ENCODE assay signal across 1 cellular context in the genomic region with DNA sequence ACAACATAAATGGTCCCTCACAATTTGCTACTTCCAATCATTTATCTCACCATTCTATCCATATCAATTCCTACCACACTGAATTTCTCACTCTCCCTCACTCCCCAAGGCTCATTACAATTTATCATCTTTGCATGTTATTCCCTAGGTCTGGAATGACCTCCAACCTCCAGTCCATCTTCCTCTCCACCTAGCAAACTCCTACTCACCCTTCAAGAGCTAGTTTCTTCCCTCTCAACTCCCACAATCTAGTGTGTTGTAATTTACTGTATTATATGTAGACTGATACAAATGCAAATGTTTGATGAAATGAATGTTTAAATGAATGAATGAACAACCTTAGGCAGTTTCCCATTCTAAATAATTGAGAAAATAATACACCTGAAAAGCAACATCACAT.
TF ChIP-seq lines count a peak whose summit lies in the region.

No MANE protein-coding gene starts in this region.

TF ChIP-seq in A549, 52 proteins besides CTCF, POLR2A, EP300 and RAD21:
- TF ChIP-seq, protein P1, sequence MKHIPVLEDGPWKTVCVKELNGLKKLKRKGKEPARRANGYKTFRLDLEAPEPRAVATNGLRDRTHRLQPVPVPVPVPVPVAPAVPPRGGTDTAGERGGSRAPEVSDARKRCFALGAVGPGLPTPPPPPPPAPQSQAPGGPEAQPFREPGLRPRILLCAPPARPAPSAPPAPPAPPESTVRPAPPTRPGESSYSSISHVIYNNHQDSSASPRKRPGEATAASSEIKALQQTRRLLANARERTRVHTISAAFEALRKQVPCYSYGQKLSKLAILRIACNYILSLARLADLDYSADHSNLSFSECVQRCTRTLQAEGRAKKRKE (CRISPR knock-in tag; IDR thresholded peaks at IDR 0.05; ENCODE audit: low read depth), result no peak
- TF ChIP-seq ZSCAN20 (CRISPR knock-in tag; IDR thresholded peaks at IDR 0.05) (no peak), CHD4 (IDR thresholded peaks at IDR 0.05; ENCODE audit: borderline replicate concordance) (no peak), JUN (IDR thresholded peaks at IDR 0.05) (no peak), EHMT2 (IDR thresholded peaks at IDR 0.05; ENCODE audit: low read depth) (no peak), TP53 (CRISPR knock-in tag; IDR thresholded peaks at IDR 0.05) (no peak), CBX2 (IDR thresholded peaks at IDR 0.05; ENCODE audit: borderline replicate concordance, low read depth) (no peak), HDAC2 (IDR thresholded peaks at IDR 0.05) (no peak)
- TF ChIP-seq, protein P2, sequence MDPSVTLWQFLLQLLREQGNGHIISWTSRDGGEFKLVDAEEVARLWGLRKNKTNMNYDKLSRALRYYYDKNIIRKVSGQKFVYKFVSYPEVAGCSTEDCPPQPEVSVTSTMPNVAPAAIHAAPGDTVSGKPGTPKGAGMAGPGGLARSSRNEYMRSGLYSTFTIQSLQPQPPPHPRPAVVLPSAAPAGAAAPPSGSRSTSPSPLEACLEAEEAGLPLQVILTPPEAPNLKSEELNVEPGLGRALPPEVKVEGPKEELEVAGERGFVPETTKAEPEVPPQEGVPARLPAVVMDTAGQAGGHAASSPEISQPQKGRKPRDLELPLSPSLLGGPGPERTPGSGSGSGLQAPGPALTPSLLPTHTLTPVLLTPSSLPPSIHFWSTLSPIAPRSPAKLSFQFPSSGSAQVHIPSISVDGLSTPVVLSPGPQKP (IDR thresholded peaks at IDR 0.05; ENCODE audit: low read depth, low read length), result no peak
TF ChIP-seq in A549: peak in this region for 0.
